ENCODE assay signal across 19 cellular contexts in genomic region chr7:5017626-5018025, GRCh38. TPM values are rescaled to one million over a fixed set of nuclear protein-coding genes. Genes with fewer than 3 reads are reported as not detected.
"Had no signal": no experiment of that assay in that cellular context is flagged by ENCODE, and none has a peak within 500 bp of the region (broad histone marks: within the 10 kb centered on the region; RNA-seq: fewer than 3 reads in every experiment).

No MANE protein-coding gene starts in this region.

RNA-seq across cellular contexts. Expression of gene MMD2, which starts 58.6 kb away (rescaled TPM):
- total RNA-seq: activated naive CD4-positive, alpha-beta T cell treated with anti-CD3 and anti-CD28 coated beads for 36 hours; activated naive CD4-positive, alpha-beta T cell treated with anti-CD3 and anti-CD28 coated beads, Interleukin-2, amount 50 U/mL, for 72 hours; activated naive CD8-positive, alpha-beta T cell treated with anti-CD3 and anti-CD28 coated beads for 36 hours; activated naive CD8-positive, alpha-beta T cell treated with anti-CD3 and anti-CD28 coated beads, Interleukin-2, amount 10 ng/mL, durations not matched to agents 7 days and 5 days; activated T-cell treated with anti-CD3 and anti-CD28 coated beads, Interleukin-2, amount 50 U/mL, for 4 hours; activated T-cell treated with anti-CD3 and anti-CD28 coated beads, Interleukin-2, amount 50 U/mL, for 72 hours; activated T-helper 1 cell treated with anti-CD3 and anti-CD28 coated beads, Interleukin-12 subunit alpha, Interleukin-12 subunit beta, Interleukin-2, Interleukin-4 antibody, amounts not matched to agents 30 ng/mL and 10 ng/mL and 1 ng/mL, durations not matched to agents 14 hours and 24 hours and 36 hours; activated T-helper 17 cell treated with anti-CD3 and anti-CD28 coated beads, Interleukin-2, amount 50 U/mL, for 72 hours; activated T-helper 2 cell treated with anti-CD3 and anti-CD28 coated beads, Interferon-gamma antibody, Interleukin-2, Interleukin-4, amounts not matched to agents 10 μg/mL and 5 μg/mL and 100 μg/mL, durations not matched to agents 14 hours and 24 hours and 36 hours; adrenal gland; aorta; ascending aorta; astrocyte; body of pancreas; breast epithelium; bronchial epithelial cell; cardiac muscle cell; cardiac septum; chondrocyte had no signal
